Comparison of ENCODE assay signal across 13 cellular contexts in the genomic region with DNA sequence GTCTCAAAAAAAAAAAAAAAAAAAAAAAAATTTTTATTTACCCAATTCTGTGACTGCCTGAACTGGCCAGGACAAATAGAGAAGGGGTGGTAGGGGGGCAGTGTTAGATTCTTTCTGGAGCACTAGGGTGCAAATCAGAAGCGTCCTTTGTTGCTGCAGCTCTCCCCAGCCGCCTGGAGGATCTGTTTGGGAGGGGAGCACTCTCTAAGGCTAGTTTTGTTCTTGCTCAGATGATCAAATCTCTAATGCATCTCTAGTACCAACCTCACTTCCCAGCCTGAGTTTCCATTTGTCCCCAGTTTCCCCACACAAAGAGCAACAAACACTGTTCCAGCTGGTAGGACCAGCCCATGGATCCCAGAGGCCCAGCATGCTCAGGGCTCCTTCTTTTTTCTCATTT.
"Had no signal": no experiment of that assay in that cellular context is flagged by ENCODE, and none has a peak within 500 bp of the region (broad histone marks: within the 10 kb centered on the region; RNA-seq: fewer than 3 reads in every experiment).

No MANE protein-coding gene starts in this region.

- H3K36me3 ChIP-seq: cardiac muscle cell, ovary had no signal

- H3K9me3 ChIP-seq: esophagus muscularis mucosa, ovary had no signal

- DNase-seq: activated CD4-positive, alpha-beta memory T cell treated with anti-CD3 and anti-CD28 coated beads, Interleukin-2, amount 10 ng/mL, durations not matched to agents 7 days and 5 days; activated CD4-positive, alpha-beta T cell treated with anti-CD3 and anti-CD28 coated beads for 1 hour; activated effector memory CD4-positive, alpha-beta T cell treated with Interleukin-2 at 50 U/mL for 16 hours; activated naive CD4-positive, alpha-beta T cell treated with anti-CD3 and anti-CD28 coated beads, Interleukin-2, amount 50 U/mL, for 16 hours; activated T-cell treated with anti-CD3 and anti-CD28 coated beads, Interleukin-2, amount 50 U/mL, for 24 hours; hypothalamus; ovary; stimulated activated CD4-positive, alpha-beta T cell treated with anti-CD3 and anti-CD28 coated beads, Interleukin-2, amount 100 ng/mL, for 48 hours; stimulated activated naive CD4-positive, alpha-beta T cell; T-helper 1 cell; T1000 had no signal

- H3K4me3 ChIP-seq: cardiac muscle cell, esophagus muscularis mucosa, ovary had no signal

- H3K27ac ChIP-seq: cardiac muscle cell, esophagus muscularis mucosa, ovary had no signal

- H3K27me3 ChIP-seq: cardiac muscle cell, esophagus muscularis mucosa, ovary had no signal
